Comparison of ENCODE assay signal across 8 cellular contexts in genomic region chr10:102394079-102394800, GRCh38. TPM values are rescaled to one million over a fixed set of nuclear protein-coding genes. Genes with fewer than 3 reads are reported as not detected.
A peak's percentile ranks its signal among the peaks of the same experiment; 100 is the strongest.
DNase-seq lines count a peak whose midpoint lies in the region; ATAC-seq and TF ChIP-seq lines count a peak whose summit lies in the region.

No MANE protein-coding gene starts in this region.

- 0% methylated on average over 2 to 9 of the region's 71 CpGs for WGBS in esophagus squamous epithelium, 2 donors

- H3K27me3 Mint-ChIP-seq in naive B cell = peaks cover 0 to 5% (median 4%) of the 10 kb centered on the region in 3 donors

- intact Hi-C loops in PC-9 (cut with micrococcal nuclease; ENCODE audit: unreplicated experiment) = loop anchor here (1.0 to 10.0 kb wide), 4 partner anchors 25 to 251 kb away; partner anchors contain the start of gene TRIM8
- intact Hi-C loops in esophagus squamous epithelium (cut with DNase I) = no loop called here

- peak overlapping the region; percentile 77 for H3K4me3 ChIP-seq in PC-9
- peak overlapping the region; percentile 65 to 78 (median 75) for H3K4me3 ChIP-seq in esophagus squamous epithelium

- POLR2A ChIA-PET in PC-9 (lab: Charles Lee; ENCODE audit: unreplicated experiment) = interaction anchor here (0.6 kb wide), 1 partner anchor 107 kb away, joined by 3 read pairs; no protein-coding TSS in a partner anchor

- ATAC-seq in GM19397 (IDR thresholded peaks at IDR 0.05; ENCODE audit: unreplicated experiment) = peak; percentile 78
- ATAC-seq in HG03565 (IDR thresholded peaks at IDR 0.05; ENCODE audit: unreplicated experiment) = peak; percentile 70
- ATAC-seq in naive B cell (ENCODE audit: low read depth in 2 of 2) = peak; percentile 71 to 74
- peak; percentile 92 for ATAC-seq in stimulated activated effector memory CD8-positive, alpha-beta T cell treated with anti-CD3 and anti-CD28 coated beads, Interleukin-12 subunit alpha, Interleukin-12 subunit beta, amount 100 ng/mL, for 72 hours

- no peaks in the 10 kb centered on the region for H3K9me3 Mint-ChIP-seq in naive B cell
- no peaks in the 10 kb centered on the region for H3K9me3 Mint-ChIP-seq in stimulated activated effector memory CD8-positive, alpha-beta T cell treated with anti-CD3 and anti-CD28 coated beads, Interleukin-12 subunit alpha, Interleukin-12 subunit beta, amount 100 ng/mL, for 72 hours

- H3K27ac ChIP-seq in PC-9 (peak overlapping the region; percentile 40), esophagus squamous epithelium (peak overlapping the region; percentile 91 to 99 (median 98))

- no peaks in the 10 kb centered on the region for H3K36me3 ChIP-seq in PC-9 (ENCODE audit: low read depth)
- H3K36me3 ChIP-seq in esophagus squamous epithelium = peaks cover 0 to 23% (median 0%) of the 10 kb centered on the region in 3 donors

- peak overlapping the region; percentile 100 for H3K27ac Mint-ChIP-seq in naive B cell
- H3K27ac Mint-ChIP-seq in stimulated activated effector memory CD8-positive, alpha-beta T cell treated with anti-CD3 and anti-CD28 coated beads, Interleukin-12 subunit alpha, Interleukin-12 subunit beta, amount 100 ng/mL, for 72 hours = peak overlapping the region; percentile 98

- H3F3A ChIP-seq in PC-9 (ENCODE audit: insufficient read depth, low read depth) = no peaks in the 10 kb centered on the region; the same call in 1 of the 2 replicates

- TF ChIP-seq POLR2A in esophagus squamous epithelium (IDR thresholded peaks at IDR 0.05) = peak in 3 of 4 donors; percentile 50 to 82 (median 75)

- H3K9me3 ChIP-seq in PC-9 (ENCODE audit: insufficient read depth, low read depth) (no peaks in the 10 kb centered on the region), esophagus squamous epithelium (no peaks in the 10 kb centered on the region)

- no peaks in the 10 kb centered on the region for H4K20me1 ChIP-seq in PC-9 (ENCODE audit: insufficient read depth)

- TF ChIP-seq CTCF in PC-9 (conservative IDR thresholded peaks at IDR 0.05) (peak; percentile 79), esophagus squamous epithelium (IDR thresholded peaks at IDR 0.05) (peak in 4 of 6 experiments; percentile 35 to 98 (median 96))

- H3K4me2 ChIP-seq in PC-9 = peak overlapping the region; percentile 95

- DNase-seq in COR-L47 (lab: John Stamatoyannopoulos, UW) (peak; percentile 50), PC-9 (peak; percentile 75 to 87), esophagus squamous epithelium (lab: John Stamatoyannopoulos, UW) (peak; percentile 78), naive B cell (peak; percentile 100)
- DNase-seq in activated T-cell treated with anti-CD3 and anti-CD28 coated beads, Interleukin-2, amount 50 U/mL, for 48 hours = peak; percentile 99
- peak; percentile 97 to 100 for DNase-seq in stimulated activated effector memory CD8-positive, alpha-beta T cell treated with anti-CD3 and anti-CD28 coated beads, Interleukin-12 subunit alpha, Interleukin-12 subunit beta, amount 100 ng/mL, for 72 hours (ENCODE audit: low spot score in 2 of 2)

- peaks cover 28 to 50% (median 45%) of the 10 kb centered on the region in 3 donors for H3K4me1 Mint-ChIP-seq in naive B cell
- H3K4me1 Mint-ChIP-seq in stimulated activated effector memory CD8-positive, alpha-beta T cell treated with anti-CD3 and anti-CD28 coated beads, Interleukin-12 subunit alpha, Interleukin-12 subunit beta, amount 100 ng/mL, for 72 hours = peaks cover 42% of the 10 kb centered on the region

- CTCF ChIA-PET in PC-9 (lab: Charles Lee) = interaction anchor here (0.6 to 0.7 kb wide), 2 partner anchors 29 to 164 kb away, joined by 3 to 14 read pairs; no protein-coding TSS in a partner anchor

- no TSS peak for BruUV-seq in PC-9 (replicated peaks; lab: Mats Ljungman, UMichigan)

- no peaks in the 10 kb centered on the region for H3K27me3 ChIP-seq in PC-9 (ENCODE audit: insufficient read depth, low read depth)
- H3K27me3 ChIP-seq in esophagus squamous epithelium = no peaks in the 10 kb centered on the region

- H3K9me2 ChIP-seq in PC-9 (ENCODE audit: insufficient read depth) = no peaks in the 10 kb centered on the region

- H2AFZ ChIP-seq in PC-9 = peak overlapping the region; percentile 83

- peak overlapping the region; percentile 92 to 99 (median 98) for H3K4me3 Mint-ChIP-seq in naive B cell
- H3K4me3 Mint-ChIP-seq in stimulated activated effector memory CD8-positive, alpha-beta T cell treated with anti-CD3 and anti-CD28 coated beads, Interleukin-12 subunit alpha, Interleukin-12 subunit beta, amount 100 ng/mL, for 72 hours = peak overlapping the region; percentile 91

- H3K79me2 ChIP-seq in PC-9 (ENCODE audit: low read depth) = peaks cover 5% of the 10 kb centered on the region; the same call in 1 of the 2 replicates

- H3K36me3 Mint-ChIP-seq in naive B cell = peaks cover 0 to 8% of the 10 kb centered on the region in 2 donors
- H3K36me3 Mint-ChIP-seq in stimulated activated effector memory CD8-positive, alpha-beta T cell treated with anti-CD3 and anti-CD28 coated beads, Interleukin-12 subunit alpha, Interleukin-12 subunit beta, amount 100 ng/mL, for 72 hours = peaks cover 49% of the 10 kb centered on the region

- H3K4me1 ChIP-seq in PC-9 (replicated peaks; ENCODE audit: insufficient read depth) (0 out of 2 replicates have a peak, but pooled peaks cover 6% of the 10 kb centered on the region), esophagus squamous epithelium (peaks cover 30 to 55% (median 33%) of the 10 kb centered on the region in 3 donors)

RNA-seq across cellular contexts. Expression of gene NFKB2, which starts 1.3 kb away (rescaled TPM):
- 26.3 and 30.8 TPM in 2 replicates for total RNA-seq in PC-9 (2021)
- 10 to 100 TPM; 10.7 to 20.2 (median 15.6) TPM for total RNA-seq in esophagus squamous epithelium
- 10 to 100 TPM; 24.2 to 49.4 (median 34.7) TPM for polyA plus RNA-seq in naive B cell (ENCODE audit: low read depth in 6 of 6)

RNA-seq across cellular contexts. Expression of gene PSD, which starts 24.3 kb away (rescaled TPM):
- 1.6 and 2.3 TPM in 2 replicates for total RNA-seq in PC-9 (2021)
- total RNA-seq in esophagus squamous epithelium = 1 to 10 TPM in 2 of 4 donors, under 1 TPM in 2; 0.22 to 3.4 (median 0.93) TPM
- polyA plus RNA-seq in naive B cell (ENCODE audit: low read depth in 6 of 6) = 1 to 10 TPM in 4 of 6 donors, under 1 TPM in 2; 0.66 to 2.3 (median 1.5) TPM

RNA-seq across cellular contexts. Expression of gene FBXL15, which starts 26.4 kb away (rescaled TPM):
- total RNA-seq in PC-9 (2021) (6.2 and 12.7 TPM in 2 replicates), esophagus squamous epithelium (10 to 100 TPM; 10.6 to 20.2 (median 18.8) TPM)
- 10 to 100 TPM; 15.9 to 24.9 (median 20.9) TPM for polyA plus RNA-seq in naive B cell (ENCODE audit: low read depth in 6 of 6)

RNA-seq across cellular contexts. Expression of gene CUEDC2, which starts 38.1 kb away (rescaled TPM):
- total RNA-seq in PC-9 (2021) (46.2 and 57.7 TPM in 2 replicates), esophagus squamous epithelium (10 to 100 TPM; 16.6 to 37.6 (median 27.0) TPM)
- 10 to 100 TPM; 50.3 to 82.3 (median 59.4) TPM for polyA plus RNA-seq in naive B cell (ENCODE audit: low read depth in 6 of 6)

RNA-seq across cellular contexts. Expression of gene C10orf95, which starts 57.1 kb away (rescaled TPM):
- total RNA-seq in PC-9 (2021) (1.0 and 1.4 TPM in 2 replicates), esophagus squamous epithelium (1 to 10 TPM in 2 of 4 donors, under 1 TPM in 1, not detected in 1; 0.23 to 1.9 (median 1.1) TPM)
- polyA plus RNA-seq in naive B cell (ENCODE audit: low read depth in 6 of 6) = 1 to 10 TPM in 3 of 6 donors, under 1 TPM in 3; 0.29 to 1.9 (median 0.99) TPM

Comparison
In these comparisons a context has a peak if more than half of its experiments do, and no peak if none do; other contexts are left out.
1. Peak in every context shown above with its lines: DNase-seq, ATAC-seq, H3K4me3 ChIP-seq and H3K27ac ChIP-seq.
2. DNase-seq: peak in every context shown above with its lines; median percentile 100 in naive B cell; 99 in activated T-cell treated with anti-CD3 and anti-CD28 coated beads, Interleukin-2, amount 50 U/mL, for 48 hours; 98 in stimulated activated effector memory CD8-positive, alpha-beta T cell treated with anti-CD3 and anti-CD28 coated beads, Interleukin-12 subunit alpha, Interleukin-12 subunit beta, amount 100 ng/mL, for 72 hours; 81 in PC-9; 78 in esophagus squamous epithelium; 50 in COR-L47.